In the genomic region with DNA sequence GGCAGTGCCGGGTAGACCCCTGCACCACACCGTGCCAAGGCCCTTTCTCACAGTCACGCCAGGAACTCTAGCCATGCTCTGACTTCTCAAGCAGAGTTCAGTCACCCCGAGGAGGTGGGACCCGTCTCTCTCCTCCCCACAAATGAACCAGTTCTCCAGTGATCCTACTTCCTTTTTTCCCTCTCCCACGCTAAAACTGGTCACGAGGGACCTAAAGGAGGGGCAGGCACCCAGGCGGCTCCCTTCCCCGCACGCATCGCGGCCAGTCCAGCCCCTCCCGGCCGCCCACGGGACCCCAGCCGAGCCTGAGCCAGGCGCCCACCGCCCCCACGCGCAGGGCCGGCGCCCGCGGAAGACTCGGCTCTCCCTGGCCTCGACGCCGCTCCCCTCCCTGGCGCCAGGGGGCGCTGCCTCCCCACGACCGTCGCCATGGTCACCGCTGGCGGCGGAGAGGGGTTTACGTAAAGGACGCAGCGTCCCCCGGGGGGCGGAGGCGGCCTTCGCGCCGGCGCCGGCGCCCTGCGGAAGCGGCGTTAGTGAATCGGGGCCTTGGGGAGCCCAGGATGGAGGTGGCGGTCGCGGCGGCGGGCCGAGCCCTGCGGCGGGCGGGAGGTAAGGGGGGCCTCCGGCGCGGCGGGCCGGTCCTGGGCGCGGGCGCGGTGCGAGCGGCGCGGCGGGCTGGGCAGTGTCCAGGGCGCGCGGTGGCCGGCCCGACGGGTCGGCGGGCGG, we compare ENCODE assay signal across 8 cellular contexts. TPM values are rescaled to one million over a fixed set of nuclear protein-coding genes. Genes with fewer than 3 reads are reported as not detected.
DNase-seq lines count a peak whose midpoint lies in the region; ATAC-seq, FAIRE-seq and TF ChIP-seq lines count a peak whose summit lies in the region.

A gene with protein sequence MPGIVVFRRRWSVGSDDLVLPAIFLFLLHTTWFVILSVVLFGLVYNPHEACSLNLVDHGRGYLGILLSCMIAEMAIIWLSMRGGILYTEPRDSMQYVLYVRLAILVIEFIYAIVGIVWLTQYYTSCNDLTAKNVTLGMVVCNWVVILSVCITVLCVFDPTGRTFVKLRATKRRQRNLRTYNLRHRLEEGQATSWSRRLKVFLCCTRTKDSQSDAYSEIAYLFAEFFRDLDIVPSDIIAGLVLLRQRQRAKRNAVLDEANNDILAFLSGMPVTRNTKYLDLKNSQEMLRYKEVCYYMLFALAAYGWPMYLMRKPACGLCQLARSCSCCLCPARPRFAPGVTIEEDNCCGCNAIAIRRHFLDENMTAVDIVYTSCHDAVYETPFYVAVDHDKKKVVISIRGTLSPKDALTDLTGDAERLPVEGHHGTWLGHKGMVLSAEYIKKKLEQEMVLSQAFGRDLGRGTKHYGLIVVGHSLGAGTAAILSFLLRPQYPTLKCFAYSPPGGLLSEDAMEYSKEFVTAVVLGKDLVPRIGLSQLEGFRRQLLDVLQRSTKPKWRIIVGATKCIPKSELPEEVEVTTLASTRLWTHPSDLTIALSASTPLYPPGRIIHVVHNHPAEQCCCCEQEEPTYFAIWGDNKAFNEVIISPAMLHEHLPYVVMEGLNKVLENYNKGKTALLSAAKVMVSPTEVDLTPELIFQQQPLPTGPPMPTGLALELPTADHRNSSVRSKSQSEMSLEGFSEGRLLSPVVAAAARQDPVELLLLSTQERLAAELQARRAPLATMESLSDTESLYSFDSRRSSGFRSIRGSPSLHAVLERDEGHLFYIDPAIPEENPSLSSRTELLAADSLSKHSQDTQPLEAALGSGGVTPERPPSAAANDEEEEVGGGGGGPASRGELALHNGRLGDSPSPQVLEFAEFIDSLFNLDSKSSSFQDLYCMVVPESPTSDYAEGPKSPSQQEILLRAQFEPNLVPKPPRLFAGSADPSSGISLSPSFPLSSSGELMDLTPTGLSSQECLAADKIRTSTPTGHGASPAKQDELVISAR (plus strand): TSS at position 499 of the 729 bp plus-strand sequence. CDS start 39,765 bp downstream, outside the sequence.

- intact Hi-C loops in Right ventricle myocardium inferior (cut with DNase I), result loop anchor here (1.0 kb wide), 1 partner anchor 53 kb away; no protein-coding TSS in a partner anchor
- intact Hi-C loops in pancreas (cut with DNase I), result loop anchor here in 1 of 3 donors (10.0 kb wide), 1 partner anchor 55 kb away; no protein-coding TSS in a partner anchor
- intact Hi-C loops in tibial artery (cut with DNase I; ENCODE audit: low total_unique reads), result loop anchor here (2.0 kb wide), 1 partner anchor 53 kb away; no protein-coding TSS in a partner anchor

- H3K9ac ChIP-seq in HUES64 (ENCODE audit: low read depth, low read length), result peak within 1 kb of the TSS; percentile 1; the same call in 1 of the 2 replicates

- H3K27ac ChIP-seq in HUES64 (ENCODE audit: low read depth, low read length), result no peak within 1 kb of the TSS
- H3K27ac ChIP-seq in SJSA1, result no peak within 1 kb of the TSS
- peak within 1 kb of the TSS in 1 of 4 donors; percentile 46 for H3K27ac ChIP-seq in pancreas
- H3K27ac ChIP-seq in tibial artery, result no peak within 1 kb of the TSS

- DNase-seq in SJSA1 (ENCODE audit: low read depth in 1 of 2, low spot score in 2 of 2) (peak; percentile 77 to 83), Right ventricle myocardium inferior (ENCODE audit: missing footprints) (peak; percentile 90), pancreas (peak; percentile 61 to 96 (median 88)), tibial artery (peak; percentile 53 to 76)
- peak; percentile 67 for DNase-seq in activated naive CD4-positive, alpha-beta T cell treated with anti-CD3 and anti-CD28 coated beads, Interleukin-2, amount 50 U/mL, for 16 hours

- ATAC-seq in Right ventricle myocardium inferior, result peak; percentile 85
- peak; percentile 74 to 86 (median 80) for ATAC-seq in pancreas
- no peak for ATAC-seq in GM19397 (IDR thresholded peaks at IDR 0.05; ENCODE audit: unreplicated experiment)

- 5% methylated on average over 84 of the region's 84 CpGs for WGBS in HUES64
- 1 to 2% methylated on average over 61 to 84 of the region's 84 CpGs for WGBS in pancreas, 2 donors

- peaks cover 12% of the 10 kb centered on the region for H3K27me3 ChIP-seq in HUES64 (ENCODE audit: insufficient read depth, low read length)
- peaks cover 68% of the 10 kb centered on the region for H3K27me3 ChIP-seq in SJSA1 (replicated peaks)
- no peaks in the 10 kb centered on the region for H3K27me3 ChIP-seq in pancreas
- peaks cover 0 to 71% of the 10 kb centered on the region in 2 donors for H3K27me3 ChIP-seq in tibial artery

- FAIRE-seq in pancreas (lab: Jason Lieb, UNC), result no peak

- H3K9me3 ChIP-seq in HUES64 (ENCODE audit: insufficient read depth, low read depth, low read length), result no peaks in the 10 kb centered on the region
- H3K9me3 ChIP-seq in SJSA1 (replicated peaks), result no peaks in the 10 kb centered on the region
- H3K9me3 ChIP-seq in pancreas, result no peaks in the 10 kb centered on the region
- no peaks in the 10 kb centered on the region for H3K9me3 ChIP-seq in tibial artery

- H3K4me3 ChIP-seq in HUES64 (ENCODE audit: low read length) (peak within 1 kb of the TSS; percentile 47), SJSA1 (peak within 1 kb of the TSS; percentile 48), pancreas (peak within 1 kb of the TSS; percentile 33 to 61 (median 54)), tibial artery (peak within 1 kb of the TSS; percentile 48 to 55)

- TF ChIP-seq CTCF in GM12872 (IDR thresholded peaks at IDR 0.05; ENCODE audit: insufficient read depth, low read depth, low read length), result peak; percentile 71
- TF ChIP-seq CTCF in pancreas (IDR thresholded peaks at IDR 0.05), result peak; percentile 97 to 99 (median 98)
- TF ChIP-seq CTCF in tibial artery (IDR thresholded peaks at IDR 0.05), result peak; percentile 92 to 97

- H3K4me1 ChIP-seq in HUES64 (ENCODE audit: insufficient read depth, low read length), result peaks cover 18% of the 10 kb centered on the region
- H3K4me1 ChIP-seq in SJSA1 (replicated peaks), result peaks cover 37% of the 10 kb centered on the region
- H3K4me1 ChIP-seq in pancreas, result peaks cover 13 to 22% (median 21%) of the 10 kb centered on the region in 3 donors
- peaks cover 0 to 25% (median 8%) of the 10 kb centered on the region in 4 donors for H3K4me1 ChIP-seq in tibial artery

- H3K36me3 ChIP-seq in HUES64 (ENCODE audit: insufficient read depth, low read length) (no peaks in the 10 kb centered on the region), SJSA1 (no peaks in the 10 kb centered on the region), pancreas (no peaks in the 10 kb centered on the region), tibial artery (no peaks in the 10 kb centered on the region)

RNA-seq across cellular contexts. Expression of the gene that starts here (rescaled TPM):
- polyA plus RNA-seq in HUES64 (2013, experiment 1 of 2), result 4.6 TPM
- 5.0 TPM for polyA plus RNA-seq in HUES64 (2013, experiment 2 of 2)
- 2.6 TPM in 2 replicates for total RNA-seq in SJSA1 (2014; rRNA removed; shearing (Covaris generic))
- total RNA-seq in Right ventricle myocardium inferior, result 4.3 TPM
- total RNA-seq in pancreas, result 1 to 10 TPM; 3.7 to 6.2 (median 4.8) TPM
- 1 to 10 TPM; 5.4 to 6.9 TPM for polyA plus RNA-seq in pancreas
